In genomic region chr20:33668087-33668790, GRCh38 we compare ENCODE assay signal across 8 cellular contexts.
DNase-seq lines count a peak whose midpoint lies in the region; ATAC-seq and TF ChIP-seq lines count a peak whose summit lies in the region.

No MANE protein-coding gene starts in this region.

- peaks cover 51% of the 10 kb centered on the region for H3K36me3 ChIP-seq in NT2/D1 (ENCODE audit: insufficient read depth, insufficient read length, low read length)
- peaks cover 30% of the 10 kb centered on the region for H3K36me3 ChIP-seq in adipocyte (ENCODE audit: control insufficient read depth, insufficient read depth, low read length, severe bottlenecking)

- H3K27me3 ChIP-seq in NT2/D1 (ENCODE audit: insufficient read depth, insufficient read length): no peaks in the 10 kb centered on the region
- no peaks in the 10 kb centered on the region for H3K27me3 ChIP-seq in adipocyte (replicated peaks; ENCODE audit: control insufficient read depth, insufficient read depth, low read length)

- DNase-seq in AG10803 (ENCODE audit: low read depth) (no peak), NT2/D1 (ENCODE audit: low read depth, low spot score) (no peak), adipocyte (ENCODE audit: low read depth) (peak; percentile 92), islet precursor cell (peak; percentile 87), RPMI8226 (no peak), putamen (ENCODE audit: low spot score) (no peak)
- DNase-seq in stimulated activated CD4-positive, alpha-beta T cell treated with anti-CD3 and anti-CD28 coated beads, TNF-alpha, amount 100 ng/mL, for 48 hours (ENCODE audit: low read depth in 3 of 3): peak; percentile 63 to 74 (median 68)

- H3K4me1 ChIP-seq in NT2/D1 (ENCODE audit: insufficient read depth, insufficient read length): peaks cover 29% of the 10 kb centered on the region
- H3K4me1 ChIP-seq in adipocyte (ENCODE audit: control insufficient read depth, insufficient read depth, low read length): peaks cover 46% of the 10 kb centered on the region

- H3K4me3 ChIP-seq in AG10803 (ENCODE audit: low read length) (peak overlapping the region; percentile 47), NT2/D1 (ENCODE audit: insufficient read length, low read depth) (peak overlapping the region; percentile 74), adipocyte (ENCODE audit: low read length) (peak overlapping the region; percentile 65)

- TF ChIP-seq CTCF in AG10803 (conservative IDR thresholded peaks at IDR 0.05; ENCODE audit: low read length): peak; percentile 72

- peak; percentile 36 for ATAC-seq in GM19455 (IDR thresholded peaks at IDR 0.05; ENCODE audit: unreplicated experiment)

- H3K9me3 ChIP-seq in NT2/D1 (ENCODE audit: insufficient read depth, low read length) (no peaks in the 10 kb centered on the region), adipocyte (ENCODE audit: control insufficient read depth, low read length) (no peaks in the 10 kb centered on the region)

- H3K9ac ChIP-seq in NT2/D1 (ENCODE audit: insufficient read length, low read depth) (peak overlapping the region; percentile 94), adipocyte (ENCODE audit: low read length) (peak overlapping the region; percentile 73)

Comparison
In these comparisons a context has a peak if more than half of its experiments do, and no peak if none do; other contexts are left out.
1. DNase-seq: peak in adipocyte (single experiment), islet precursor cell (single experiment) and stimulated activated CD4-positive, alpha-beta T cell treated with anti-CD3 and anti-CD28 coated beads, TNF-alpha, amount 100 ng/mL, for 48 hours (3 of 3); none in AG10803 (single experiment), NT2/D1 (single experiment), RPMI8226 (single experiment) and putamen (single experiment).
2. Peak in every context shown above with its lines, with median percentiles within 50 percentile points of each other: H3K4me3 ChIP-seq.